In genomic region chr5:81761270-81761669, GRCh38 we compare ENCODE assay signal across 20 cellular contexts.
"Had no signal": no experiment of that assay in that cellular context is flagged by ENCODE, and none has a peak within 500 bp of the region (broad histone marks: within the 10 kb centered on the region; RNA-seq: fewer than 3 reads in every experiment).

No MANE protein-coding gene starts in this region.

- H3K36me3 Mint-ChIP-seq: activated CD8-positive, alpha-beta memory T cell treated with anti-CD3 and anti-CD28 coated beads, Interleukin-2, amount 10 ng/mL, durations not matched to agents 7 days and 5 days; brain; stimulated activated naive B cell treated with anti-CD40 and anti-IgM and Interleukin-4, amounts not matched to agents 10 μg/mL and 1 μg/mL and 100 μg/mL, for 72 hours had no signal

- ATAC-seq: activated CD8-positive, alpha-beta memory T cell treated with anti-CD3 and anti-CD28 coated beads, Interleukin-2, amount 10 ng/mL, durations not matched to agents 7 days and 5 days; foreskin keratinocyte; stimulated activated naive B cell treated with anti-CD40 and anti-IgM and Interleukin-4, amounts not matched to agents 10 μg/mL and 1 μg/mL and 100 μg/mL, for 72 hours had no signal

- DNase-seq: activated CD4-positive, alpha-beta memory T cell treated with anti-CD3 and anti-CD28 coated beads, Interleukin-2, amount 10 ng/mL, durations not matched to agents 7 days and 5 days; activated CD4-positive, alpha-beta T cell treated with anti-CD3 and anti-CD28 coated beads for 48 hours; activated CD4-positive, CD25-positive, alpha-beta regulatory T cell; activated CD8-positive, alpha-beta memory T cell treated with anti-CD3 and anti-CD28 coated beads, Interleukin-2, amount 10 ng/mL, durations not matched to agents 7 days and 5 days; activated naive CD4-positive, alpha-beta T cell treated with anti-CD3 and anti-CD28 coated beads for 36 hours; activated T-cell treated with anti-CD3 and anti-CD28 coated beads, Interleukin-2, amount 50 U/mL, for 1 hour; central memory CD4-positive, alpha-beta T cell; endodermal cell; foreskin keratinocyte; hypothalamus; islet precursor cell; mammary epithelial cell; spleen; stimulated activated CD4-positive, alpha-beta T cell treated with anti-CD3 and anti-CD28 coated beads, Interleukin-4, amount 100 ng/mL, for 4 hours; stimulated activated naive B cell treated with anti-CD40 and anti-IgM and Interleukin-4, amounts not matched to agents 10 μg/mL and 1 μg/mL and 100 μg/mL, for 72 hours; SW 1271; upper lobe of left lung had no signal

- H3K27ac Mint-ChIP-seq: activated CD4-positive, alpha-beta memory T cell treated with anti-CD3 and anti-CD28 coated beads, Interleukin-2, amount 10 ng/mL, durations not matched to agents 7 days and 5 days; activated CD8-positive, alpha-beta memory T cell treated with anti-CD3 and anti-CD28 coated beads, Interleukin-2, amount 10 ng/mL, durations not matched to agents 7 days and 5 days; activated naive CD4-positive, alpha-beta T cell treated with anti-CD3 and anti-CD28 coated beads for 36 hours; activated T-helper 2 cell treated with anti-CD3 and anti-CD28 coated beads, Interferon-gamma antibody, Interleukin-2, Interleukin-4, amounts not matched to agents 10 μg/mL and 5 μg/mL and 100 μg/mL, durations not matched to agents 14 hours and 24 hours and 36 hours; endodermal cell; stimulated activated naive B cell treated with anti-CD40 and anti-IgM and Interleukin-4, amounts not matched to agents 10 μg/mL and 1 μg/mL and 100 μg/mL, for 72 hours had no signal

- H3K9me3 Mint-ChIP-seq: activated CD4-positive, alpha-beta memory T cell treated with anti-CD3 and anti-CD28 coated beads, Interleukin-2, amount 10 ng/mL, durations not matched to agents 7 days and 5 days; activated naive CD4-positive, alpha-beta T cell treated with anti-CD3 and anti-CD28 coated beads for 36 hours; activated T-helper 2 cell treated with anti-CD3 and anti-CD28 coated beads, Interferon-gamma antibody, Interleukin-2, Interleukin-4, amounts not matched to agents 10 μg/mL and 5 μg/mL and 100 μg/mL, durations not matched to agents 14 hours and 24 hours and 36 hours; brain; endodermal cell; neural crest cell had no signal

- H3K4me3 Mint-ChIP-seq: activated CD4-positive, alpha-beta memory T cell treated with anti-CD3 and anti-CD28 coated beads, Interleukin-2, amount 10 ng/mL, durations not matched to agents 7 days and 5 days; activated CD8-positive, alpha-beta memory T cell treated with anti-CD3 and anti-CD28 coated beads, Interleukin-2, amount 10 ng/mL, durations not matched to agents 7 days and 5 days; activated naive CD4-positive, alpha-beta T cell treated with anti-CD3 and anti-CD28 coated beads for 36 hours; brain; endodermal cell; neural crest cell; stimulated activated naive B cell treated with anti-CD40 and anti-IgM and Interleukin-4, amounts not matched to agents 10 μg/mL and 1 μg/mL and 100 μg/mL, for 72 hours had no signal
